ENCODE assay signal across 6 cellular contexts in the genomic region with DNA sequence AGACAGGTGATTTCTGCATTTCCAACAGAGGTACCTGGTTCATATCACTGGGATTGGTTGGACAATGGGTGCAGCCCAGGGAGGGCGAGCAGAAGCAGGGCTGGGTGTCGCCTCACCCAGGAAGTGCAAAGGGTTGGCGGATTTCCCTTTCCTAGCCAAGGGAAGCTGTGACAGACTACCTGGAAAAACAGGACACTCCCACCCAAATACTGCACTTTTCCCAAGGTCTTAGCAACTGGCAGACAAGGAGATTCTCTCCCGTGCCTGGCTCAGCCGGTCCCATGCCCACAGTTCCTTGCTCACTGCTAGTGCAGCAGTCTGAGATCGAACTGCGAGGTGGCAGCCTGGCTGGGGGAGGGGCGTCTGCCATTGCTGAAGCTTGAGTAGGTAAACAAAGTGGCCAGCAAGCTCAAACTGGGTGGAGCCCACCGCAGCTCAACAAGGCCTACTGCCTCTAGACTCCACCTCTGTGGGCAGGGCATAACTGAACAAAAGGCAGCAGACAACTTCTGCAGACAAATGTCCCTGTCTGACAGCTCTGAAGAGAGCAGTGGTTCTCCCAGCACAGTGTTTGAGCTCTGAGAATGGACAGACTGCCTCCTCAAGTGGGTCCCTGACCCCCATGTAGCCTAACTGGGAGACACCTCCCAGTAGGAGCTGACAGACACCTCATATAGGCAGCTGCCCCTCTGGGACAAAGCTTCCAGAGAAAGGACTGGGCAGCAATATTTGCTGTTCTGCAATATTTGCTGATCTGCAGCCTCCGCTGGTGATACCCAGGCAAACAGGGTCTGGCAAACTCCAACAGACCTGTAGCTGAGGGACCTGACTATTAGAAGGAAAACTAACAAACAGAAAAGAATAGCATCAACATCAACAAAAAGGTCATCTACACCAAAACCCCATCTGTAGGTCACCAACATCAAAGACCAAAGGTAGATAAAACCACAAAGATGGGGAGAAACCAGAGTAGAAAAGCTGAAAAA. TPM values are rescaled to one million over a fixed set of nuclear protein-coding genes. Genes with fewer than 3 reads are reported as not detected.
"Had no signal": no experiment of that assay in that cellular context is flagged by ENCODE, and none has a peak within 500 bp of the region (broad histone marks: within the 10 kb centered on the region; RNA-seq: fewer than 3 reads in every experiment).

No MANE protein-coding gene starts in this region.

RNA-seq across cellular contexts. Expression of a gene that starts 13.6 kb away (rescaled TPM):
- total RNA-seq: activated B cell treated with CpG ODN at 0.5 μM for 24 hours; activated CD4-positive, alpha-beta T cell treated with anti-CD3 and anti-CD28 coated beads for 36 hours; activated naive CD4-positive, alpha-beta T cell treated with anti-CD3 and anti-CD28 coated beads, Interleukin-2, amount 50 U/mL, for 72 hours; activated T-helper 17 cell treated with anti-CD3 and anti-CD28 coated beads, Interleukin-2, amount 50 U/mL, for 72 hours; naive thymus-derived CD4-positive, alpha-beta T cell; osteocyte had no signal
- polyA plus RNA-seq: naive thymus-derived CD4-positive, alpha-beta T cell had no signal
